8 cellular contexts compared by ENCODE assay signal in genomic region chr1:85297855-85298629, GRCh38. TPM values are rescaled to one million over a fixed set of nuclear protein-coding genes. Genes with fewer than 3 reads are reported as not detected.
DNase-seq lines count a peak whose midpoint lies in the region; ATAC-seq and TF ChIP-seq lines count a peak whose summit lies in the region.

No MANE protein-coding gene starts in this region.

- no peaks in the 10 kb centered on the region for H3K27me3 Mint-ChIP-seq in CD4-positive, CD25-positive, alpha-beta regulatory T cell

- H3K36me3 ChIP-seq in CD4-positive, CD25-positive, alpha-beta regulatory T cell (ENCODE audit: control insufficient read depth, insufficient read depth, low read length), result no peaks in the 10 kb centered on the region
- H3K36me3 ChIP-seq in body of pancreas (replicated peaks in 1 of 2; ENCODE audit: insufficient read depth in 1 of 2, low read depth in 2 of 2) (no peaks in the 10 kb centered on the region), lower lobe of right lung (no peaks in the 10 kb centered on the region)

- peak in 2 of 3 donors; percentile 32 to 48 for TF ChIP-seq POLR2A in body of pancreas (IDR thresholded peaks at IDR 0.05)

- ATAC-seq in CD4-positive, CD25-positive, alpha-beta regulatory T cell (ENCODE audit: low read depth in 2 of 2), result peak; percentile 71 to 86
- ATAC-seq in GM21360 (IDR thresholded peaks at IDR 0.05; ENCODE audit: unreplicated experiment), result peak; percentile 89
- ATAC-seq in body of pancreas, result peak; percentile 83
- ATAC-seq in lower lobe of right lung, result peak; percentile 89 to 90

- H3K36me3 Mint-ChIP-seq in CD4-positive, CD25-positive, alpha-beta regulatory T cell, result no peaks in the 10 kb centered on the region

- intact Hi-C loops in body of pancreas (cut with DNase I) (no loop called here), lower lobe of right lung (cut with DNase I) (no loop called here)

- peak overlapping the region in 2 of 3 donors; percentile 22 to 96 for H3K27ac Mint-ChIP-seq in CD4-positive, CD25-positive, alpha-beta regulatory T cell

- peaks cover 8% of the 10 kb centered on the region for H3K4me1 ChIP-seq in CD4-positive, CD25-positive, alpha-beta regulatory T cell (ENCODE audit: control insufficient read depth, insufficient read depth, low read length, poor library complexity, severe bottlenecking)
- H3K4me1 ChIP-seq in body of pancreas (peaks cover 17% of the 10 kb centered on the region), lower lobe of right lung (peaks cover 27% of the 10 kb centered on the region)

- peaks cover 9% of the 10 kb centered on the region for H3K27me3 ChIP-seq in CD4-positive, CD25-positive, alpha-beta regulatory T cell (ENCODE audit: control insufficient read depth, insufficient read depth, low read length)
- H3K27me3 ChIP-seq in body of pancreas (no peaks in the 10 kb centered on the region), lower lobe of right lung (ENCODE audit: low read depth) (no peaks in the 10 kb centered on the region)

- no peaks in the 10 kb centered on the region for H3K9me3 ChIP-seq in CD4-positive, CD25-positive, alpha-beta regulatory T cell (ENCODE audit: control insufficient read depth in 2 of 2, low read length in 2 of 2)
- H3K9me3 ChIP-seq in body of pancreas (no peaks in the 10 kb centered on the region), lower lobe of right lung (no peaks in the 10 kb centered on the region)

- no peak for TF ChIP-seq CTCF in body of pancreas (IDR thresholded peaks at IDR 0.05)
- TF ChIP-seq CTCF in lower lobe of right lung (IDR thresholded peaks at IDR 0.05), result no peak

- H3K9me3 Mint-ChIP-seq in CD4-positive, CD25-positive, alpha-beta regulatory T cell, result peaks cover 0 to 1% (median 0%) of the 10 kb centered on the region in 7 donors

- no peak overlapping the region for H3K4me3 ChIP-seq in CD4-positive, CD25-positive, alpha-beta regulatory T cell (ENCODE audit: low read depth, low read length)
- H3K4me3 ChIP-seq in body of pancreas (no peak overlapping the region), lower lobe of right lung (peak overlapping the region; percentile 31)

- 27 to 29% methylated on average over 11 of the region's 11 CpGs for WGBS in body of pancreas, 2 donors

- H3K27ac ChIP-seq in CD4-positive, CD25-positive, alpha-beta regulatory T cell (ENCODE audit: insufficient read depth, low read length, poor library complexity, severe bottlenecking), result no peak overlapping the region
- peak overlapping the region; percentile 76 to 78 (median 77) for H3K27ac ChIP-seq in body of pancreas
- peak overlapping the region; percentile 79 for H3K27ac ChIP-seq in lower lobe of right lung

- H3K4me3 Mint-ChIP-seq in CD4-positive, CD25-positive, alpha-beta regulatory T cell, result peak overlapping the region in 2 of 4 donors; percentile 3 to 27

- H3K4me1 Mint-ChIP-seq in CD4-positive, CD25-positive, alpha-beta regulatory T cell, result peaks cover 0 to 10% (median 6%) of the 10 kb centered on the region in 4 donors

- peak in 1 of 3 donors; percentile 45 for DNase-seq in CD4-positive, CD25-positive, alpha-beta regulatory T cell
- DNase-seq in HPDE6-E6E7 (ENCODE audit: extremely low spot score) (peak; percentile 75), T-helper 2 cell (peak in 3 of 5 experiments; percentile 60 to 94 (median 83)), body of pancreas (peak; percentile 55 to 85 (median 68)), lower lobe of right lung (no peak), SHP77 (lab: John Stamatoyannopoulos, UW) (no peak)
- peak; percentile 28 for DNase-seq in stimulated activated CD8-positive, alpha-beta memory T cell treated with anti-CD3 and anti-CD28 coated beads, Interleukin-15, amount 100 ng/mL, for 24 hours (ENCODE audit: low read depth)

RNA-seq across cellular contexts. Expression of gene BCL10, which starts 21.6 kb away (rescaled TPM):
- total RNA-seq in CD4-positive, CD25-positive, alpha-beta regulatory T cell, result 64.4 TPM
- 10 to 100 TPM; 25.9 to 28.1 (median 27.5) TPM for polyA plus RNA-seq in CD4-positive, CD25-positive, alpha-beta regulatory T cell
- total RNA-seq in body of pancreas, result 1 to 10 TPM; 4.9 to 9.3 TPM
- 27.4 TPM for total RNA-seq in lower lobe of right lung

RNA-seq across cellular contexts. Expression of gene C1orf52, which starts 38.6 kb away (rescaled TPM):
- 55.6 TPM for total RNA-seq in CD4-positive, CD25-positive, alpha-beta regulatory T cell
- polyA plus RNA-seq in CD4-positive, CD25-positive, alpha-beta regulatory T cell, result 10 to 100 TPM; 19.7 to 32.6 (median 27.5) TPM
- total RNA-seq in body of pancreas, result 10 to 100 TPM in 1 of 2 donors, 1 to 10 TPM in 1; 6.6 to 20.2 TPM
- total RNA-seq in lower lobe of right lung, result 23.4 TPM

Comparison
In these comparisons a context has a peak if more than half of its experiments do, and no peak if none do; other contexts are left out.
1. DNase-seq: peak in HPDE6-E6E7 (single experiment), T-helper 2 cell (3 of 5), body of pancreas (4 of 4) and stimulated activated CD8-positive, alpha-beta memory T cell treated with anti-CD3 and anti-CD28 coated beads, Interleukin-15, amount 100 ng/mL, for 24 hours (single experiment); none in lower lobe of right lung (single experiment) and SHP77 (0 of 2).
2. Peak in every context shown above with its lines, with median percentiles within 50 percentile points of each other: ATAC-seq.